Comparison of ENCODE assay signal across 8 cellular contexts in genomic region chr2:86622878-86623548, GRCh38. TPM values are rescaled to one million over a fixed set of nuclear protein-coding genes. Genes with fewer than 3 reads are reported as not detected.
DNase-seq lines count a peak whose midpoint lies in the region; ATAC-seq and TF ChIP-seq lines count a peak whose summit lies in the region.

No MANE protein-coding gene starts in this region.

- H3K4me1 ChIP-seq in GM23248 (ENCODE audit: insufficient read depth) (peaks cover 13% of the 10 kb centered on the region), lung (ENCODE audit: control insufficient read depth in 2 of 2, insufficient read depth in 2 of 2, low read length in 2 of 2) (peaks cover 2 to 8% of the 10 kb centered on the region in 2 donors)

- H3K36me3 ChIP-seq in GM23248 (ENCODE audit: low read depth), result peaks cover 9% of the 10 kb centered on the region
- peaks cover 3 to 9% of the 10 kb centered on the region in 2 donors for H3K36me3 ChIP-seq in lung (ENCODE audit: control insufficient read depth in 2 of 2, insufficient read depth in 2 of 2, low read length in 2 of 2)

- in situ Hi-C loops in GM23248 (cut with MboI), result no loop called here

- no peak for TF ChIP-seq CTCF in GM12875 (IDR thresholded peaks at IDR 0.05; ENCODE audit: borderline replicate concordance, insufficient read depth, low read depth, low read length)
- TF ChIP-seq CTCF in coronary artery (IDR thresholded peaks at IDR 0.05), result no peak
- no peak for TF ChIP-seq CTCF in lung (IDR thresholded peaks at IDR 0.05; ENCODE audit: control extremely low read depth, extremely low read depth)

- no peaks in the 10 kb centered on the region for H3K27me3 ChIP-seq in GM23248 (replicated peaks; ENCODE audit: insufficient read depth)
- no peaks in the 10 kb centered on the region for H3K27me3 ChIP-seq in lung (ENCODE audit: control insufficient read depth, insufficient read depth)

- peaks cover 15% of the 10 kb centered on the region; the same call in 1 of the 2 replicates for H3F3A ChIP-seq in GM23248 (ENCODE audit: insufficient read depth)

- no peaks in the 10 kb centered on the region for H3K9me3 ChIP-seq in GM23248 (ENCODE audit: low read depth)
- no peaks in the 10 kb centered on the region for H3K9me3 ChIP-seq in lung (ENCODE audit: control insufficient read depth in 2 of 2, insufficient read depth in 1 of 2, low read length in 1 of 2)

- no peaks in the 10 kb centered on the region for H3K9me2 ChIP-seq in GM23248 (ENCODE audit: insufficient read depth)

- peaks cover 49% of the 10 kb centered on the region for H3K79me2 ChIP-seq in GM23248 (ENCODE audit: insufficient read depth)

- peak overlapping the region; percentile 89 for H3K4me2 ChIP-seq in GM23248 (ENCODE audit: unreplicated experiment)

- 0 to 1% methylated on average over 41 to 64 of the region's 83 CpGs for WGBS in GM23248 (ENCODE audit: low coverage in 1 of 2, low lambda C conversion rate in 2 of 2, missing lambda C conversion rate in 2 of 2), 2 experiments
- WGBS in lung, 2 donors, result 1% methylated on average over 70 to 83 of the region's 83 CpGs

- DNase-seq in GM23248 (peak; percentile 69), KG1 (lab: John Stamatoyannopoulos, UW) (peak; percentile 47), coronary artery (ENCODE audit: low spot score) (peak; percentile 79), lung (ENCODE audit: low spot score) (peak; percentile 68), NCI-H2196 treated with DMSO at 0.1 percent for 48 hours (lab: John Stamatoyannopoulos, UW; ENCODE audit: unreplicated experiment) (no peak)
- DNase-seq in activated CD4-positive, alpha-beta T cell treated with anti-CD3 and anti-CD28 coated beads for 48 hours, result peak; percentile 62
- peak; percentile 18 to 38 (median 20) for DNase-seq in stimulated activated CD4-positive, alpha-beta T cell treated with anti-CD3 and anti-CD28 coated beads, TNF-alpha, amount 100 ng/mL, for 48 hours (ENCODE audit: low read depth in 3 of 3)

- peak overlapping the region; percentile 78 for H2AFZ ChIP-seq in GM23248

- H3K4me3 ChIP-seq in GM12875 (ENCODE audit: low read depth, low read length) (peak overlapping the region; percentile 66), GM23248 (peak overlapping the region; percentile 96), coronary artery (peak overlapping the region; percentile 82), lung (peak overlapping the region; percentile 66)

- no peaks in the 10 kb centered on the region for H4K20me1 ChIP-seq in GM23248 (ENCODE audit: insufficient read depth)

- peak overlapping the region; percentile 96 for H3K9ac ChIP-seq in GM23248

- peak; percentile 61 for ATAC-seq in lung (ENCODE audit: insufficient read depth, low FRiP score)

- peak overlapping the region; percentile 87 for H3K27ac ChIP-seq in GM23248
- peak overlapping the region; percentile 98 to 99 for H3K27ac ChIP-seq in coronary artery
- H3K27ac ChIP-seq in lung (ENCODE audit: low read depth in 1 of 2, low read length in 1 of 2), result peak overlapping the region; percentile 98 to 100

RNA-seq across cellular contexts. Expression of gene RNF103, which starts 0.7 kb away (rescaled TPM):
- 21.7 and 24.4 TPM in 2 replicates for total RNA-seq in GM23248 (2014; rRNA removed; shearing (Covaris generic))
- 11.6 and 13.2 TPM in 2 replicates for polyA plus RNA-seq in GM23248 (2016; fragmentation: Nextera tagmentation; extraction: Ambion mirVana)
- 10 to 100 TPM; 24.0 to 46.0 TPM for total RNA-seq in lung
- 10 to 100 TPM; 11.8 to 14.9 TPM for polyA plus RNA-seq in lung

RNA-seq across cellular contexts. Expression of gene CHMP3, which starts 59.8 kb away (rescaled TPM):
- 71.5 and 81.2 TPM in 2 replicates for total RNA-seq in GM23248 (2014; rRNA removed; shearing (Covaris generic))
- polyA plus RNA-seq in GM23248 (2016; fragmentation: Nextera tagmentation; extraction: Ambion mirVana) (74.5 and 90.1 TPM in 2 replicates), lung (100 to 1,000 TPM in 1 of 2 donors, 10 to 100 TPM in 1; 49.4 to 127 TPM)
- total RNA-seq in lung, result 100 to 1,000 TPM in 1 of 2 donors, 10 to 100 TPM in 1; 72.8 to 126 TPM
